In the genomic region with DNA sequence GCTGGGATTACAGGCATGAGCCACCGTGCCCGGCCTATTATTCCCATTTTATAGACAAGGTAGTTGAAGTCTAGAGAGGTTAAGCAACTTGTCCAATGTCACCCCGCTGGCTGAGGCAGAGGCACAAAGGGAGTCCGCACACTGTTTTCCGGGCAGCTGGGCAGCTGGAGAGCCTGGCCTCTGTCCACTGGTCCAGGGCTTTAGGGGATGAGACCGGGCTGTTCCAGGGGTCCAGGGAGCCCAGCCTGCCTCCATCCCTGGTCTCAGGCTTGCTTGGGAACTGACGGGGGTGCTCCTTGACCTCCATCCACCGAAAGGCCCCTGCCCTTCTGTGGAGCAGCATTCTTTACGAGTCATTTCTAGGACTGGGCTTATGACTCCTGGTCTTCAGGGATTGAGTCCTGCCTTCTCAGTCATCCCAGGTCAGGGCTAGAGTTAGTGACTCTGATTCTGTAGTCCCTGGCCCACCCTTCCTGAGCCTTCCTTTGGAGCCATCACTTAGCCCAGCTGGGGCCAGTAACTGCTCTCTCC, we compare ENCODE assay signal across 13 cellular contexts. TPM values are rescaled to one million over a fixed set of nuclear protein-coding genes. Genes with fewer than 3 reads are reported as not detected.
DNase-seq lines count a peak whose midpoint lies in the region; ATAC-seq, FAIRE-seq and TF ChIP-seq lines count a peak whose summit lies in the region.
"Had no signal": no experiment of that assay in that cellular context is flagged by ENCODE, and none has a peak within 500 bp of the region (broad histone marks: within the 10 kb centered on the region; RNA-seq: fewer than 3 reads in every experiment).

No MANE protein-coding gene starts in this region.

- no peak overlapping the region for H4K8ac ChIP-seq in mesendoderm (ENCODE audit: low read depth, low read length)

- no peak overlapping the region for H3K23ac ChIP-seq in mesendoderm (ENCODE audit: low read length)

- no peaks in the 10 kb centered on the region for H4K20me1 ChIP-seq in GM23338 (replicated peaks; ENCODE audit: insufficient read depth)
- no peaks in the 10 kb centered on the region for H4K20me1 ChIP-seq in astrocyte (ENCODE audit: insufficient read depth, low read length)

- no peak overlapping the region for H3K4ac ChIP-seq in mesendoderm (ENCODE audit: low read depth, low read length)

- H4K5ac ChIP-seq in mesendoderm (ENCODE audit: low read length), result no peak overlapping the region

- peak overlapping the region; percentile 31; the same call in 1 of the 2 replicates for H3K27ac Mint-ChIP-seq in GM23338
- H3K27ac Mint-ChIP-seq in astrocyte (ENCODE audit: unreplicated experiment), result no peak overlapping the region

- H3F3A ChIP-seq in GM23338 (replicated peaks; ENCODE audit: low read depth), result peaks cover 16% of the 10 kb centered on the region

- no peak overlapping the region for H2BK5ac ChIP-seq in mesendoderm (ENCODE audit: low read length)

- H2AFZ ChIP-seq in GM23338 (no peak overlapping the region), astrocyte (ENCODE audit: low read depth, low read length) (peak overlapping the region; percentile 18)

- no peak overlapping the region for H2BK15ac ChIP-seq in mesendoderm (replicated peaks; ENCODE audit: low read depth)

- no peak for TF ChIP-seq POLR2A in spleen (IDR thresholded peaks at IDR 0.05)

- no peaks in the 10 kb centered on the region for H3K79me2 ChIP-seq in GM23338 (replicated peaks; ENCODE audit: insufficient read depth)
- no peaks in the 10 kb centered on the region for H3K79me2 ChIP-seq in astrocyte (ENCODE audit: insufficient read depth, low read length)
- H3K79me2 ChIP-seq in mesendoderm (ENCODE audit: control insufficient read depth, insufficient read depth, low read length), result no peaks in the 10 kb centered on the region

- no CpG with 5 or more reads among the region's 9 CpGs for WGBS in mesendoderm (ENCODE audit: extremely low coverage, insufficient coverage, low lambda C conversion rate)
- 84 to 90% (median 90%) methylated on average over 5 to 9 of the region's 9 CpGs for WGBS in spleen, 5 donors

- H3K4me1 Mint-ChIP-seq in GM23338, result peaks cover 41% of the 10 kb centered on the region
- peaks cover 17% of the 10 kb centered on the region for H3K4me1 Mint-ChIP-seq in astrocyte (ENCODE audit: low read depth, unreplicated experiment)

- no peak for TF ChIP-seq CTCF in GM23338 (conservative IDR thresholded peaks at IDR 0.05; ENCODE audit: low read depth in 2 of 2)
- no peak for TF ChIP-seq CTCF in astrocyte (IDR thresholded peaks at IDR 0.05; ENCODE audit: insufficient read depth, low read depth, low read length)
- TF ChIP-seq CTCF in spleen (IDR thresholded peaks at IDR 0.05 in 8 of 11, conservative IDR thresholded peaks at IDR 0.05 in 3 of 11), result no peak

- H2AK5ac ChIP-seq in mesendoderm (ENCODE audit: low read length), result no peak overlapping the region

- ATAC-seq in GM23338 (no peak), HG02884 (IDR thresholded peaks at IDR 0.05; ENCODE audit: unreplicated experiment) (no peak)

- no peaks in the 10 kb centered on the region for H3K9me2 ChIP-seq in GM23338 (ENCODE audit: insufficient read depth)

- H2BK120ac ChIP-seq in mesendoderm (ENCODE audit: low read depth, low read length), result no peak overlapping the region

- H3K4me3 Mint-ChIP-seq in GM23338 (no peak overlapping the region), astrocyte (ENCODE audit: unreplicated experiment) (no peak overlapping the region)

- no peak overlapping the region for H3K9ac ChIP-seq in astrocyte (ENCODE audit: low read length)
- no peak overlapping the region for H3K9ac ChIP-seq in mesendoderm (ENCODE audit: low read length)

- intact Hi-C loops in spleen (cut with DNase I; ENCODE audit: low total_unique reads), result no loop called here

- no peak for FAIRE-seq in astrocyte (lab: Jason Lieb, UNC)

- no peaks in the 10 kb centered on the region for H3K9me3 Mint-ChIP-seq in GM23338
- peaks cover 2% of the 10 kb centered on the region for H3K9me3 Mint-ChIP-seq in astrocyte (ENCODE audit: unreplicated experiment)

- H3K9me3 ChIP-seq in astrocyte (ENCODE audit: insufficient read depth, low read depth, low read length), result no peaks in the 10 kb centered on the region
- H3K9me3 ChIP-seq in spleen, result no peaks in the 10 kb centered on the region
- H3K9me3 ChIP-seq: MG63 had no signal

- peak overlapping the region; percentile 17 for H3K56ac ChIP-seq in mesendoderm (ENCODE audit: low read length)

- no peak overlapping the region for H3K18ac ChIP-seq in mesendoderm (ENCODE audit: low read length)

- H3K4me2 ChIP-seq in GM23338, result no peak overlapping the region
- no peak overlapping the region for H3K4me2 ChIP-seq in astrocyte (ENCODE audit: low read length)
- no peak overlapping the region for H3K4me2 ChIP-seq in mesendoderm (ENCODE audit: low read length)

- H3K4me1 ChIP-seq in GM23338 (ENCODE audit: insufficient read depth) (peaks cover 19% of the 10 kb centered on the region), astrocyte (ENCODE audit: insufficient read depth, low read length) (peaks cover 22% of the 10 kb centered on the region), mesendoderm (ENCODE audit: control insufficient read depth, low read depth, low read length) (peaks cover 12% of the 10 kb centered on the region), spleen (peaks cover 3 to 42% (median 30%) of the 10 kb centered on the region in 6 donors)

- H3K27me3 Mint-ChIP-seq in GM23338 (ENCODE audit: insufficient read depth, low read depth, poor library complexity), result peaks cover 27% of the 10 kb centered on the region
- peaks cover 3% of the 10 kb centered on the region for H3K27me3 Mint-ChIP-seq in astrocyte (ENCODE audit: low read depth, unreplicated experiment)

- H3K4me3 ChIP-seq in GM23338 (no peak overlapping the region), astrocyte (ENCODE audit: insufficient read depth, low read depth, low read length) (no peak overlapping the region), mesendoderm (ENCODE audit: low read length) (no peak overlapping the region), spleen (no peak overlapping the region)
- H3K4me3 ChIP-seq: MG63 had no signal

- H3K36me3 Mint-ChIP-seq in GM23338 (ENCODE audit: low read depth), result no peaks in the 10 kb centered on the region
- no peaks in the 10 kb centered on the region for H3K36me3 Mint-ChIP-seq in astrocyte (ENCODE audit: low read depth, unreplicated experiment)

- H3K36me3 ChIP-seq in GM23338 (ENCODE audit: insufficient read depth) (no peaks in the 10 kb centered on the region), astrocyte (ENCODE audit: insufficient read depth, low read length) (no peaks in the 10 kb centered on the region), mesendoderm (ENCODE audit: control insufficient read depth, insufficient read depth, low read length) (no peaks in the 10 kb centered on the region), spleen (no peaks in the 10 kb centered on the region)
- H3K36me3 ChIP-seq: MG63 had no signal

- H3K27ac ChIP-seq in GM23338 (ENCODE audit: low read depth), result no peak overlapping the region
- H3K27ac ChIP-seq in astrocyte (ENCODE audit: low read depth, low read length), result no peak overlapping the region
- H3K27ac ChIP-seq in mesendoderm (ENCODE audit: low read depth, low read length), result no peak overlapping the region
- peak overlapping the region in 7 of 8 donors; percentile 41 to 78 (median 68) for H3K27ac ChIP-seq in spleen
- H3K27ac ChIP-seq: C4-2B had no signal

- no peaks in the 10 kb centered on the region for H3K79me1 ChIP-seq in mesendoderm (ENCODE audit: low read length)

- DNase-seq in GM23338 (ENCODE audit: low spot score) (no peak), astrocyte (ENCODE audit: low read depth) (no peak), mesendoderm (no peak), spleen (no peak), germinal center (ENCODE audit: low spot score) (no peak), NCI-H2081 treated with DMSO at 0.1 percent for 48 hours (lab: John Stamatoyannopoulos, UW) (no peak), D341Med (ENCODE audit: low spot score) (no peak)
- DNase-seq: activated CD4-positive, CD25-positive, alpha-beta regulatory T cell treated with anti-CD3 and anti-CD28 coated beads, Interleukin-2, amount 50 U/mL, for 72 hours; amygdala; MG63; stimulated activated CD4-positive, alpha-beta T cell treated with anti-CD3 and anti-CD28 coated beads, Interleukin-1b, Interleukin-23, amount 100 ng/mL, for 48 hours had no signal

- H3K27me3 ChIP-seq in GM23338 (ENCODE audit: insufficient read depth), result no peaks in the 10 kb centered on the region
- no peaks in the 10 kb centered on the region for H3K27me3 ChIP-seq in astrocyte (ENCODE audit: insufficient read depth, low read length)
- no peaks in the 10 kb centered on the region for H3K27me3 ChIP-seq in mesendoderm (ENCODE audit: insufficient read depth, low read length, poor library complexity)
- peaks cover 0 to 20% (median 0%) of the 10 kb centered on the region in 7 donors for H3K27me3 ChIP-seq in spleen (replicated peaks in 1 of 7)
- H3K27me3 ChIP-seq: MG63 had no signal

TF ChIP-seq in GM23338, 12 proteins besides CTCF, POLR2A, EP300 and RAD21 (continues in another document):
- TF ChIP-seq NANOG (IDR thresholded peaks at IDR 0.05; ENCODE audit: borderline replicate concordance), result no peak
- TF ChIP-seq JUNB (IDR thresholded peaks at IDR 0.05; ENCODE audit: unreplicated experiment), result no peak

RNA-seq across cellular contexts. Expression of gene SOCS3, which starts 37.5 kb away (rescaled TPM):
- total RNA-seq in GM23338 (2014; rRNA removed; shearing (Covaris generic)), result 25.1 and 32.9 TPM in 2 replicates
- polyA plus RNA-seq in GM23338 (2016; fragmentation: Nextera tagmentation; extraction: Ambion mirVana) (13.2 TPM in 2 replicates), spleen (10 to 100 TPM; 10.7 to 22.2 (median 12.2) TPM)
- total RNA-seq in astrocyte (13.4 and 16.7 TPM in 2 replicates), spleen (100 to 1,000 TPM in 4 of 7 donors, 10 to 100 TPM in 3; 21.4 to 164 (median 103) TPM)
- 11.2 TPM for polyA plus RNA-seq in mesendoderm (2013, experiment 1 of 2)
- polyA plus RNA-seq in mesendoderm (2013, experiment 2 of 2), result 11.0 TPM

RNA-seq across cellular contexts. Expression of gene PGS1, which starts 56.1 kb away (rescaled TPM):
- 65.8 and 67.1 TPM in 2 replicates for total RNA-seq in GM23338 (2014; rRNA removed; shearing (Covaris generic))
- polyA plus RNA-seq in GM23338 (2016; fragmentation: Nextera tagmentation; extraction: Ambion mirVana) (42.5 and 43.9 TPM in 2 replicates), spleen (10 to 100 TPM; 20.0 to 34.7 (median 20.5) TPM)
- total RNA-seq in astrocyte (31.3 and 32.0 TPM in 2 replicates), spleen (100 to 1,000 TPM in 6 of 7 donors, 10 to 100 TPM in 1; 60.1 to 217 (median 112) TPM)
- polyA plus RNA-seq in mesendoderm (2013, experiment 1 of 2), result 24.0 TPM
- 23.5 TPM for polyA plus RNA-seq in mesendoderm (2013, experiment 2 of 2)

Comparison
In these comparisons a context has a peak if more than half of its experiments do, and no peak if none do; other contexts are left out.
1. H3K27ac ChIP-seq: peak in spleen (7 of 8); none in GM23338 (single experiment), astrocyte (single experiment) and mesendoderm (single experiment).